In the genomic region with DNA sequence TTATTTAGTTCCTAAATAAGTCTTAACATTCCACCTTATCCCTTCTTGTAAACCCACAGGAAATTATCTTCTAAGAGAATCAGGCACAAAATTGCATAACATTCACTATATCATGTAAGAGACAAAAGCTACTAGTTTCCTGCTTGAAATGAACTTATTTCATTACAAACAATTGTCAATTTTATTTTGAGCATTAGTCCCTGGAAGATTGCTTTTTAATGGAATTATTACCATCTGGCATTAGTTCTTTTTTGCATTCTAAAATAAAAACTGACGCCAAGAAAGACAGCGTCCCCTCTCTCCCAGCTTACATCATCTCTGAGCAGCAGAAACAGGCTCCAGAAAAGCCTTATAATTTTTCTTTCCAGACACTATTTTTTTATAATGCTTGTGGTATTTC, we compare ENCODE assay signal across 13 cellular contexts.
A peak's percentile ranks its signal among the peaks of the same experiment; 100 is the strongest.
DNase-seq lines count a peak whose midpoint lies in the region; ATAC-seq and TF ChIP-seq lines count a peak whose summit lies in the region.
"Had no signal": no experiment of that assay in that cellular context is flagged by ENCODE, and none has a peak within 500 bp of the region (broad histone marks: within the 10 kb centered on the region; RNA-seq: fewer than 3 reads in every experiment).

No MANE protein-coding gene starts in this region.

- H3K4me1 ChIP-seq in BE2C: peaks cover 24% of the 10 kb centered on the region
- H3K4me1 ChIP-seq: Caco-2 had no signal

- no peaks in the 10 kb centered on the region for H3K36me3 Mint-ChIP-seq in activated CD4-positive, alpha-beta T cell treated with anti-CD3 and anti-CD28 coated beads for 36 hours (ENCODE audit: low read depth)

- peaks cover 15% of the 10 kb centered on the region for H3K27me3 Mint-ChIP-seq in activated CD4-positive, alpha-beta T cell treated with anti-CD3 and anti-CD28 coated beads for 36 hours

- H3K4me1 Mint-ChIP-seq in activated CD4-positive, alpha-beta T cell treated with anti-CD3 and anti-CD28 coated beads for 36 hours: no peaks in the 10 kb centered on the region
- H3K4me1 Mint-ChIP-seq: H9 had no signal

- no peaks in the 10 kb centered on the region for H3K9me3 Mint-ChIP-seq in activated CD4-positive, alpha-beta T cell treated with anti-CD3 and anti-CD28 coated beads for 36 hours (ENCODE audit: low read depth)
- H3K9me3 Mint-ChIP-seq: CD4-positive, alpha-beta T cell; H9 had no signal

- no peaks in the 10 kb centered on the region; the same call in 1 of the 2 replicates for H3K9me3 ChIP-seq in BE2C
- H3K9me3 ChIP-seq: Caco-2 had no signal

- TF ChIP-seq CTCF in BE2C (IDR thresholded peaks at IDR 0.05; ENCODE audit: low read depth, low read length): no peak

- intact Hi-C loops in activated CD4-positive, alpha-beta T cell treated with anti-CD3 and anti-CD28 coated beads for 36 hours (cut with DNase I, micrococcal nuclease): no loop called here

- H3K4me3 Mint-ChIP-seq in activated CD4-positive, alpha-beta T cell treated with anti-CD3 and anti-CD28 coated beads for 36 hours: no peak overlapping the region
- H3K4me3 Mint-ChIP-seq: B cell; CD4-positive, alpha-beta T cell; H9 had no signal

- no peaks in the 10 kb centered on the region for H3K27me3 ChIP-seq in BE2C

- H3K4me3 ChIP-seq in BE2C (ENCODE audit: low read depth, low read length): no peak overlapping the region

- H3K36me3 ChIP-seq in BE2C: no peaks in the 10 kb centered on the region

- DNase-seq in BE2C: peak; percentile 41
- DNase-seq in iris pigment epithelial cell (ENCODE audit: low read depth): peak; percentile 8
- DNase-seq in NCI-H2227 (lab: John Stamatoyannopoulos, UW; ENCODE audit: unreplicated experiment): no peak
- DNase-seq in NCI-H2107 treated with DMSO at 0.1 percent for 48 hours (lab: John Stamatoyannopoulos, UW; ENCODE audit: unreplicated experiment): no peak
- no peak for DNase-seq in activated CD4-positive, alpha-beta T cell treated with anti-CD3 and anti-CD28 coated beads for 36 hours
- DNase-seq: 8988T; Caco-2; CD4-positive, alpha-beta T cell; GDM1; H9 had no signal

- POLR2A ChIA-PET in activated CD4-positive, alpha-beta T cell treated with anti-CD3 and anti-CD28 coated beads for 36 hours (lab: Charles Lee): no interaction called here

- no peak overlapping the region for H3K27ac Mint-ChIP-seq in activated CD4-positive, alpha-beta T cell treated with anti-CD3 and anti-CD28 coated beads for 36 hours
- H3K27ac Mint-ChIP-seq: B cell; CD4-positive, alpha-beta T cell; H9 had no signal

- ATAC-seq in SK-N-SH treated with all-trans-retinoic acid at 6 μM for 48 hours (peak; percentile 83), HG03097 (IDR thresholded peaks at IDR 0.05; ENCODE audit: low FRiP score, unreplicated experiment) (no peak)
- no peak for ATAC-seq in activated CD4-positive, alpha-beta T cell treated with anti-CD3 and anti-CD28 coated beads for 36 hours

- CTCF ChIA-PET in activated CD4-positive, alpha-beta T cell treated with anti-CD3 and anti-CD28 coated beads for 36 hours (lab: Charles Lee): no interaction called here

TF ChIP-seq in SK-N-SH treated with all-trans-retinoic acid at 6 μM for 48 hours, 23 proteins besides CTCF, POLR2A, EP300 and RAD21 (continues in another document):
- TF ChIP-seq OSR1 (CRISPR knock-in tag; IDR thresholded peaks at IDR 0.05): no peak
- TF ChIP-seq, protein P1, sequence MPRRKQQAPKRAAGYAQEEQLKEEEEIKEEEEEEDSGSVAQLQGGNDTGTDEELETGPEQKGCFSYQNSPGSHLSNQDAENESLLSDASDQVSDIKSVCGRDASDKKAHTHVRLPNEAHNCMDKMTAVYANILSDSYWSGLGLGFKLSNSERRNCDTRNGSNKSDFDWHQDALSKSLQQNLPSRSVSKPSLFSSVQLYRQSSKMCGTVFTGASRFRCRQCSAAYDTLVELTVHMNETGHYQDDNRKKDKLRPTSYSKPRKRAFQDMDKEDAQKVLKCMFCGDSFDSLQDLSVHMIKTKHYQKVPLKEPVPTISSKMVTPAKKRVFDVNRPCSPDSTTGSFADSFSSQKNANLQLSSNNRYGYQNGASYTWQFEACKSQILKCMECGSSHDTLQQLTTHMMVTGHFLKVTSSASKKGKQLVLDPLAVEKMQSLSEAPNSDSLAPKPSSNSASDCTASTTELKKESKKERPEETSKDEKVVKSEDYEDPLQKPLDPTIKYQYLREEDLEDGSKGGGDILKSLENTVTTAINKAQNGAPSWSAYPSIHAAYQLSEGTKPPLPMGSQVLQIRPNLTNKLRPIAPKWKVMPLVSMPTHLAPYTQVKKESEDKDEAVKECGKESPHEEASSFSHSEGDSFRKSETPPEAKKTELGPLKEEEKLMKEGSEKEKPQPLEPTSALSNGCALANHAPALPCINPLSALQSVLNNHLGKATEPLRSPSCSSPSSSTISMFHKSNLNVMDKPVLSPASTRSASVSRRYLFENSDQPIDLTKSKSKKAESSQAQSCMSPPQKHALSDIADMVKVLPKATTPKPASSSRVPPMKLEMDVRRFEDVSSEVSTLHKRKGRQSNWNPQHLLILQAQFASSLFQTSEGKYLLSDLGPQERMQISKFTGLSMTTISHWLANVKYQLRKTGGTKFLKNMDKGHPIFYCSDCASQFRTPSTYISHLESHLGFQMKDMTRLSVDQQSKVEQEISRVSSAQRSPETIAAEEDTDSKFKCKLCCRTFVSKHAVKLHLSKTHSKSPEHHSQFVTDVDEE (CRISPR knock-in tag; IDR thresholded peaks at IDR 0.05): peak; percentile 86
- TF ChIP-seq CSRNP3 (CRISPR knock-in tag; IDR thresholded peaks at IDR 0.05): peak; percentile 97
- TF ChIP-seq ZNF8 (CRISPR knock-in tag; IDR thresholded peaks at IDR 0.05): peak; percentile 68; the same call in 1 of the 2 replicates
- TF ChIP-seq GLIS3 (CRISPR knock-in tag; IDR thresholded peaks at IDR 0.05): peak; percentile 78; the same call in 1 of the 2 replicates
- TF ChIP-seq ZNF70 (CRISPR knock-in tag; IDR thresholded peaks at IDR 0.05): peak; percentile 54
- peak; percentile 92 for TF ChIP-seq SNAI2 (CRISPR knock-in tag; IDR thresholded peaks at IDR 0.05)
- peak; percentile 96; the same call in 1 of the 2 replicates for TF ChIP-seq ZC3H10 (CRISPR knock-in tag; IDR thresholded peaks at IDR 0.05)
- TF ChIP-seq ZNF565 (CRISPR knock-in tag; conservative IDR thresholded peaks at IDR 0.05; ENCODE audit: low read depth): peak; percentile 85; the same call in 1 of the 2 replicates
- TF ChIP-seq PATZ1 (CRISPR knock-in tag; IDR thresholded peaks at IDR 0.05; ENCODE audit: borderline replicate concordance): peak; percentile 87; the same call in 1 of the 2 replicates
- TF ChIP-seq ESRRG (CRISPR knock-in tag; IDR thresholded peaks at IDR 0.05): peak; percentile 89; the same call in 1 of the 2 replicates
- no peak; the same call in 1 of the 2 replicates for TF ChIP-seq RARB (CRISPR knock-in tag; IDR thresholded peaks at IDR 0.05)
- TF ChIP-seq ISL1 (CRISPR knock-in tag; IDR thresholded peaks at IDR 0.05): peak; percentile 99
- TF ChIP-seq TOX (CRISPR knock-in tag; IDR thresholded peaks at IDR 0.05; ENCODE audit: borderline replicate concordance): no peak
- TF ChIP-seq POU6F1 (CRISPR knock-in tag; IDR thresholded peaks at IDR 0.05; ENCODE audit: borderline replicate concordance, low read depth): peak; percentile 88; the same call in 1 of the 2 replicates

Comparison
In these comparisons a context has a peak if more than half of its experiments do, and no peak if none do; other contexts are left out.
1. DNase-seq: peak in BE2C (single experiment) and iris pigment epithelial cell (single experiment); none in NCI-H2227 (single experiment), NCI-H2107 treated with DMSO at 0.1 percent for 48 hours (single experiment) and activated CD4-positive, alpha-beta T cell treated with anti-CD3 and anti-CD28 coated beads for 36 hours (single experiment).